8 cellular contexts compared by ENCODE assay signal in the genomic region with DNA sequence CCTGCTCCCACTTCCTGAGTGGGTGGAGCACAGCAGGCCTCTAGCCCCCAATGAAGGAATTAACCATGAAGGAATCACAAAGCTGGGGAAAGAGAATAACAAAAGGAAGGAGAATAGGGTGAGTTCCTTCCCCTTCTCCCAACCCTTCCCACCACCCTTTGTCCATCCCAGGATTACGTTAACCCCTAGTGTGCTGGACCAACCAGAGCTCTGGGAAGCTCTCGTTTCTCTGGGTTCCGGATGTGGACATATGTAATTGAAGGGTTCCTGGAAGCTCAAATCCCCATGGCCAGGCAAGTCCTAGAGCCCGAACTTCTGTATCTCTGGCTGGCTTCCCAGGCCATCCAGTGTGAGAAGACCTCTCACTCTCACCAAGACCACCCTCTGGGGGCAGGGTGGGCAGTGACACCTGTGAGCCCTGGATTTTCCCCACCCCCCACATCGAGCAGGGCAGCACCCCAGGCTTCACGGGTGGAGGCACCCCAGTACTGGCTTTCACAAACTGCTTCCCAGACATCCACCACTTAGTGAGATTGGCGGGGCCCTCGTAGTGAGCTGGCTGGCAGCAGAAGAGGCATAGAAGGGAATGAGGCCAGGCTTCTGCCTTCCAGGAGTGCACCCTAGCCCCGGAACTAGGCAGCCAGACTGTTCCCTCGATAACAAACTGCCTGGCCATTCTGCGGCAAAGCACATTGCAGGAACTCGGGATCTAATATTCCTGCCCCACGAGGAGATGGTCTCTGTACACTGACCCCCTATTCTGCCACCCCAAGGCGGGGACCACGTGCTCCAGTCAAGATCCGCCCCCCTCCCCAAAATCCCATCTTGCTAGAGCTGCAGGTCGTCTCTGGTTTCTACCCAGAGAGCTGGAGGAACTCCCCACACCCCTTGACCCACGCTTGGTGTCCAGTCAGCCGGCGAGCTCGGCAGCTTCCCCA. TPM values are rescaled to one million over a fixed set of nuclear protein-coding genes. Genes with fewer than 3 reads are reported as not detected.
A peak's percentile ranks its signal among the peaks of the same experiment; 100 is the strongest.
DNase-seq lines count a peak whose midpoint lies in the region; ATAC-seq and TF ChIP-seq lines count a peak whose summit lies in the region.

No MANE protein-coding gene starts in this region.

- in situ Hi-C loops in astrocyte of the cerebellum (cut with HindIII; ENCODE audit: low sequenced_read_pairs) = no loop called here

- no peaks in the 10 kb centered on the region for H3K36me3 Mint-ChIP-seq in activated T-cell treated with anti-CD3 and anti-CD28 coated beads, Interleukin-2, amount 50 U/mL, for 24 hours (ENCODE audit: low read depth)
- no peaks in the 10 kb centered on the region for H3K36me3 Mint-ChIP-seq in activated T-cell treated with anti-CD3 and anti-CD28 coated beads, Interleukin-2, amount 50 U/mL, for 72 hours (ENCODE audit: insufficient read depth in 2 of 2)

- TF ChIP-seq POLR2A in right lobe of liver (IDR thresholded peaks at IDR 0.05) = no peak
- no peak for TF ChIP-seq POLR2A in tibial nerve (IDR thresholded peaks at IDR 0.05)

- intact Hi-C loops in right lobe of liver (cut with DNase I) = loop anchor here in 1 of 2 donors (5.0 kb wide), 1 partner anchor 55 kb away; no protein-coding TSS in a partner anchor

- no peaks in the 10 kb centered on the region for H3K27me3 ChIP-seq in right lobe of liver
- H3K27me3 ChIP-seq in tibial nerve = no peaks in the 10 kb centered on the region

- peaks cover 19% of the 10 kb centered on the region for H3K4me1 Mint-ChIP-seq in activated T-cell treated with anti-CD3 and anti-CD28 coated beads, Interleukin-2, amount 50 U/mL, for 24 hours (ENCODE audit: low read depth)
- H3K4me1 Mint-ChIP-seq in activated T-cell treated with anti-CD3 and anti-CD28 coated beads, Interleukin-2, amount 50 U/mL, for 72 hours (ENCODE audit: low read depth) = peaks cover 11% of the 10 kb centered on the region

- H3K27ac ChIP-seq in right lobe of liver (no peak overlapping the region), tibial nerve (peak overlapping the region in 2 of 4 donors; percentile 84 to 91)

- no peaks in the 10 kb centered on the region for H3K9me3 Mint-ChIP-seq in activated T-cell treated with anti-CD3 and anti-CD28 coated beads, Interleukin-2, amount 50 U/mL, for 24 hours
- H3K9me3 Mint-ChIP-seq in activated T-cell treated with anti-CD3 and anti-CD28 coated beads, Interleukin-2, amount 50 U/mL, for 72 hours = no peaks in the 10 kb centered on the region

- H3K9me3 ChIP-seq in right lobe of liver (no peaks in the 10 kb centered on the region), tibial nerve (no peaks in the 10 kb centered on the region)

- H3K27ac Mint-ChIP-seq in activated T-cell treated with anti-CD3 and anti-CD28 coated beads, Interleukin-2, amount 50 U/mL, for 24 hours = no peak overlapping the region
- no peak overlapping the region for H3K27ac Mint-ChIP-seq in activated T-cell treated with anti-CD3 and anti-CD28 coated beads, Interleukin-2, amount 50 U/mL, for 72 hours

- H3K27me3 Mint-ChIP-seq in activated T-cell treated with anti-CD3 and anti-CD28 coated beads, Interleukin-2, amount 50 U/mL, for 24 hours = peaks cover 35% of the 10 kb centered on the region
- peaks cover 46% of the 10 kb centered on the region for H3K27me3 Mint-ChIP-seq in activated T-cell treated with anti-CD3 and anti-CD28 coated beads, Interleukin-2, amount 50 U/mL, for 72 hours (ENCODE audit: low read depth)

- no peaks in the 10 kb centered on the region for H3K36me3 ChIP-seq in right lobe of liver
- no peaks in the 10 kb centered on the region for H3K36me3 ChIP-seq in tibial nerve

- no peak for DNase-seq in activated T-cell treated with anti-CD3 and anti-CD28 coated beads, Interleukin-2, amount 50 U/mL, for 24 hours
- no peak for DNase-seq in activated T-cell treated with anti-CD3 and anti-CD28 coated beads, Interleukin-2, amount 50 U/mL, for 72 hours
- DNase-seq in astrocyte of the cerebellum (ENCODE audit: low read depth) (no peak), right lobe of liver (peak in 1 of 3 donors; percentile 45), tibial nerve (ENCODE audit: low spot score in 2 of 2) (no peak), pons (ENCODE audit: low spot score) (no peak), RPMI8226 (no peak)

- peak overlapping the region; percentile 49 for H3K4me3 Mint-ChIP-seq in activated T-cell treated with anti-CD3 and anti-CD28 coated beads, Interleukin-2, amount 50 U/mL, for 24 hours
- peak overlapping the region in 1 of 2 donors; percentile 88 for H3K4me3 Mint-ChIP-seq in activated T-cell treated with anti-CD3 and anti-CD28 coated beads, Interleukin-2, amount 50 U/mL, for 72 hours

- H3K4me1 ChIP-seq in right lobe of liver (peaks cover 0 to 17% (median 5%) of the 10 kb centered on the region in 4 donors), tibial nerve (peaks cover 0 to 39% (median 22%) of the 10 kb centered on the region in 4 donors)

- ATAC-seq in activated T-cell treated with anti-CD3 and anti-CD28 coated beads, Interleukin-2, amount 50 U/mL, for 72 hours (replicated peaks in 1 of 2) = no peak
- ATAC-seq in right lobe of liver (no peak), GM21825 (IDR thresholded peaks at IDR 0.05; ENCODE audit: unreplicated experiment) (no peak)

- peak overlapping the region; percentile 64 for H3K4me3 ChIP-seq in astrocyte of the cerebellum (ENCODE audit: low read depth, low read length)
- peak overlapping the region in 2 of 3 donors; percentile 66 to 80 for H3K4me3 ChIP-seq in right lobe of liver
- H3K4me3 ChIP-seq in tibial nerve = peak overlapping the region; percentile 39 to 86 (median 68)

- WGBS in right lobe of liver (ENCODE audit: insufficient coverage, low coverage, low lambda C conversion rate, missing lambda C conversion rate) = 15% methylated on average over 4 of the region's 21 CpGs
- 15 to 23% methylated on average over 8 to 21 of the region's 21 CpGs for WGBS in tibial nerve, 2 donors

- TF ChIP-seq CTCF in astrocyte of the cerebellum (IDR thresholded peaks at IDR 0.05; ENCODE audit: low read depth, low read length, missing control alignments) (no peak), right lobe of liver (IDR thresholded peaks at IDR 0.05) (no peak), tibial nerve (IDR thresholded peaks at IDR 0.05) (no peak)

- no peak for TF ChIP-seq EP300 in tibial nerve (IDR thresholded peaks at IDR 0.05)

RNA-seq across cellular contexts. Expression of gene NECTIN1, which starts 2.1 kb away (rescaled TPM):
- total RNA-seq in activated T-cell treated with anti-CD3 and anti-CD28 coated beads, Interleukin-2, amount 50 U/mL, for 72 hours = 1 to 10 TPM; 1.5 to 2.6 TPM
- total RNA-seq in right lobe of liver = 1 to 10 TPM; 4.3 to 8.4 (median 6.1) TPM
- 10 to 100 TPM in 3 of 4 donors, 1 to 10 TPM in 1; 6.0 to 29.1 (median 14.0) TPM for total RNA-seq in tibial nerve
